Comparison of ENCODE assay signal across 14 cellular contexts in the genomic region with DNA sequence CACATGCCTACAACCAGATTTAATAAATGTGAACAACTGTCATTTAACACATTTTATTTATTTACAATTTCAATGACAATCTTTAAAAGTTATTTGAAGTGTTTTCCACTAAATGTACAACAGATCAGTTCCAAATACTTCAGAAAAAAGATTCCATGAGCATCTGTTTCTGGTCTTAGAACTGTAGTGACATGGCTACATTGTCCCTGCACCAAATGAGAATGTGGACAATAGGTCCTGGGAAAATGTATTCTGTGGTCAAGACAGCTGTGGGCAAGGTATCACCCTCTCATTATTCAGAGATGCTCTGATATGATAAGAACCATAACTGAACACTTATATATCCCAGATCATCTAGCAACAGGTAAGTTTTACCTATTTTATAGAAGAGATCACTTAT. TPM values are rescaled to one million over a fixed set of nuclear protein-coding genes. Genes with fewer than 3 reads are reported as not detected.
A peak's percentile ranks its signal among the peaks of the same experiment; 100 is the strongest.
DNase-seq lines count a peak whose midpoint lies in the region; TF ChIP-seq lines count a peak whose summit lies in the region.
"Had no signal": no experiment of that assay in that cellular context is flagged by ENCODE, and none has a peak within 500 bp of the region (broad histone marks: within the 10 kb centered on the region; RNA-seq: fewer than 3 reads in every experiment).

No MANE protein-coding gene starts in this region.

- no peak overlapping the region for H3K27ac ChIP-seq in mammary epithelial cell (ENCODE audit: insufficient read depth, low read depth, low read length)
- H3K27ac ChIP-seq in breast epithelium = peak overlapping the region in 1 of 2 donors; percentile 15
- H3K27ac ChIP-seq in OCI-LY1 (ENCODE audit: low read depth, low read length, poor library complexity, severe bottlenecking) = peak overlapping the region; percentile 33
- peak overlapping the region in 4 of 5 donors; percentile 35 to 52 (median 44) for H3K27ac ChIP-seq in stomach
- no peak overlapping the region for H3K27ac ChIP-seq in esophagus muscularis mucosa (replicated peaks in 1 of 4)
- H3K27ac ChIP-seq: cardiac muscle cell, psoas muscle, SK-N-MC had no signal

- 0 out of 2 replicates have a peak, but pooled peaks cover 4% of the 10 kb centered on the region for H3F3A ChIP-seq in OCI-LY1 (ENCODE audit: insufficient read depth, low read length)

- H3K4me2 ChIP-seq in mammary epithelial cell (ENCODE audit: insufficient read depth, low read depth, low read length) (no peak overlapping the region), OCI-LY1 (ENCODE audit: low read length) (peak overlapping the region; percentile 78)

- TF ChIP-seq EP300 in stomach (IDR thresholded peaks at IDR 0.05) = no peak
- TF ChIP-seq EP300 in esophagus muscularis mucosa (IDR thresholded peaks at IDR 0.05) = no peak

- H3K4me3 ChIP-seq in mammary epithelial cell (replicated peaks in 1 of 3; ENCODE audit: insufficient read depth in 1 of 3, low read depth in 2 of 3, low read length in 3 of 3) (no peak overlapping the region), breast epithelium (no peak overlapping the region), OCI-LY1 (ENCODE audit: low read depth, low read length, poor library complexity, severe bottlenecking) (no peak overlapping the region), endocrine pancreas (ENCODE audit: control insufficient read depth, insufficient read depth, low read length) (peak overlapping the region; percentile 1), stomach (no peak overlapping the region), esophagus muscularis mucosa (no peak overlapping the region)
- H3K4me3 ChIP-seq: cardiac muscle cell, psoas muscle, SK-N-MC had no signal

- H3K27me3 ChIP-seq in mammary epithelial cell (ENCODE audit: insufficient read depth, low read length) (no peaks in the 10 kb centered on the region), breast epithelium (no peaks in the 10 kb centered on the region), OCI-LY1 (ENCODE audit: insufficient read depth, low read length) (no peaks in the 10 kb centered on the region), endocrine pancreas (ENCODE audit: control insufficient read depth, insufficient read depth, low read length) (no peaks in the 10 kb centered on the region), stomach (no peaks in the 10 kb centered on the region), esophagus muscularis mucosa (no peaks in the 10 kb centered on the region)
- H3K27me3 ChIP-seq: BE2C, cardiac muscle cell had no signal

- TF ChIP-seq POLR2A in breast epithelium (IDR thresholded peaks at IDR 0.05) (no peak), stomach (IDR thresholded peaks at IDR 0.05) (no peak), esophagus muscularis mucosa (IDR thresholded peaks at IDR 0.05; ENCODE audit: low read depth) (no peak)

- H3K36me3 ChIP-seq in mammary epithelial cell (ENCODE audit: insufficient read depth, low read length) = peaks cover 3% of the 10 kb centered on the region
- H3K36me3 ChIP-seq in breast epithelium = no peaks in the 10 kb centered on the region
- H3K36me3 ChIP-seq in OCI-LY1 (ENCODE audit: insufficient read depth, low read length) = peaks cover 74% of the 10 kb centered on the region
- no peaks in the 10 kb centered on the region for H3K36me3 ChIP-seq in endocrine pancreas (ENCODE audit: control insufficient read depth, insufficient read depth, low read length)
- no peaks in the 10 kb centered on the region for H3K36me3 ChIP-seq in stomach
- H3K36me3 ChIP-seq in esophagus muscularis mucosa = no peaks in the 10 kb centered on the region
- H3K36me3 ChIP-seq: BE2C had no signal

- no TSS peak for BruUV-seq in mammary epithelial cell (replicated peaks; lab: Mats Ljungman, UMichigan)

- CTCF ChIA-PET in mammary epithelial cell (lab: Charles Lee; ENCODE audit: low non-redundant PET) = no interaction called here

- H3K9me3 ChIP-seq in mammary epithelial cell (replicated peaks; ENCODE audit: insufficient read depth, low read length) = no peaks in the 10 kb centered on the region
- no peaks in the 10 kb centered on the region for H3K9me3 ChIP-seq in breast epithelium
- H3K9me3 ChIP-seq in OCI-LY1 (ENCODE audit: low read length) = no peaks in the 10 kb centered on the region
- no peaks in the 10 kb centered on the region for H3K9me3 ChIP-seq in endocrine pancreas (ENCODE audit: control insufficient read depth, low read length)
- H3K9me3 ChIP-seq in stomach = no peaks in the 10 kb centered on the region
- H3K9me3 ChIP-seq in esophagus muscularis mucosa = no peaks in the 10 kb centered on the region
- H3K9me3 ChIP-seq: BE2C, psoas muscle had no signal

- H3K4me1 ChIP-seq in mammary epithelial cell (ENCODE audit: insufficient read depth, low read length) (peaks cover 8% of the 10 kb centered on the region), breast epithelium (peaks cover 0 to 19% of the 10 kb centered on the region in 2 donors), OCI-LY1 (ENCODE audit: insufficient read depth, low read length, severe bottlenecking) (peaks cover 100% of the 10 kb centered on the region), endocrine pancreas (ENCODE audit: control insufficient read depth, insufficient read depth, low read length) (peaks cover 45% of the 10 kb centered on the region), stomach (peaks cover 38 to 97% (median 70%) of the 10 kb centered on the region in 4 donors), esophagus muscularis mucosa (peaks cover 60 to 81% (median 72%) of the 10 kb centered on the region in 4 donors)
- H3K4me1 ChIP-seq: BE2C had no signal

- H2AFZ ChIP-seq in mammary epithelial cell (ENCODE audit: low read depth, low read length) (no peak overlapping the region), OCI-LY1 (ENCODE audit: low read length) (no peak overlapping the region)

- H3K9ac ChIP-seq in mammary epithelial cell (ENCODE audit: insufficient read depth, low read length) (no peak overlapping the region), OCI-LY1 (ENCODE audit: low read length) (no peak overlapping the region), endocrine pancreas (ENCODE audit: control insufficient read depth, insufficient read depth, low read length) (no peak overlapping the region)

- H3K79me2 ChIP-seq in mammary epithelial cell (ENCODE audit: insufficient read depth, low read length) = peaks cover 97% of the 10 kb centered on the region
- H3K79me2 ChIP-seq in OCI-LY1 (ENCODE audit: insufficient read depth, low read length) = peaks cover 100% of the 10 kb centered on the region

- intact Hi-C loops in mammary epithelial cell (cut with micrococcal nuclease) = no loop called here
- intact Hi-C loops in breast epithelium (cut with DNase I; ENCODE audit: low total_unique reads) = no loop called here
- intact Hi-C loops in stomach (cut with DNase I; ENCODE audit: low total_unique reads) = no loop called here
- intact Hi-C loops in esophagus muscularis mucosa (cut with DNase I) = no loop called here

- TF ChIP-seq CTCF in mammary epithelial cell (conservative IDR thresholded peaks at IDR 0.05 in 1 of 2, IDR thresholded peaks at IDR 0.05 in 1 of 2; ENCODE audit: extremely low read depth in 1 of 2, insufficient read depth in 1 of 2, low read depth in 1 of 2, low read length in 2 of 2) (no peak), breast epithelium (IDR thresholded peaks at IDR 0.05) (no peak), OCI-LY1 (IDR thresholded peaks at IDR 0.05; ENCODE audit: low read length) (no peak), stomach (IDR thresholded peaks at IDR 0.05) (no peak), esophagus muscularis mucosa (IDR thresholded peaks at IDR 0.05) (no peak)

- in situ Hi-C loops in mammary epithelial cell (cut with MboI; ENCODE audit: low sequenced_read_pairs in 2 of 2) = no loop called here

- H4K20me1 ChIP-seq in mammary epithelial cell (ENCODE audit: insufficient read depth, low read length) (peaks cover under 1% of the 10 kb centered on the region), OCI-LY1 (ENCODE audit: insufficient read depth, low read length) (peaks cover 6% of the 10 kb centered on the region; the same call in 1 of the 2 replicates)

- H3K9me2 ChIP-seq in OCI-LY1 (ENCODE audit: low read depth, low read length) = no peaks in the 10 kb centered on the region

- dilution Hi-C loops in mammary epithelial cell (cut with HindIII; ENCODE audit: low sequenced_read_pairs) = no loop called here

- DNase-seq in mammary epithelial cell = peak; percentile 27
- DNase-seq in breast epithelium (ENCODE audit: low spot score in 2 of 2) = no peak
- DNase-seq in stomach = no peak
- DNase-seq in esophagus muscularis mucosa (ENCODE audit: extremely low spot score) = no peak
- no peak for DNase-seq in AG08396 (ENCODE audit: low spot score)
- no peak for DNase-seq in hepatic stellate cell (ENCODE audit: low spot score)
- DNase-seq: activated effector memory CD4-positive, alpha-beta T cell treated with anti-CD3 and anti-CD28 coated beads, Interleukin-2, amount 50 U/mL, for 16 hours; NCI-H1092; psoas muscle had no signal

RNA-seq across cellular contexts. Expression of gene ELF1, which starts 43.7 kb away (rescaled TPM):
- total RNA-seq in mammary epithelial cell (10 to 100 TPM; 48.0 to 66.3 TPM), breast epithelium (100 to 1,000 TPM; 101 to 138 (median 104) TPM), stomach (100 to 1,000 TPM in 1 of 5 donors, 10 to 100 TPM in 4; 13.3 to 113 (median 49.7) TPM), esophagus muscularis mucosa (10 to 100 TPM; 66.9 to 96.2 (median 72.1) TPM)
- polyA plus RNA-seq in mammary epithelial cell (32.6 TPM), stomach (10 to 100 TPM; 10.9 to 31.8 (median 19.8) TPM)
- 51.3 TPM for polyA minus RNA-seq in mammary epithelial cell

Comparison
In these comparisons a context has a peak if more than half of its experiments do, and no peak if none do; other contexts are left out.
1. H3K27ac ChIP-seq: peak in OCI-LY1 (single experiment) and stomach (4 of 5); none in mammary epithelial cell (single experiment) and esophagus muscularis mucosa (0 of 4).